Comparison of ENCODE assay signal across 9 cellular contexts in the genomic region with DNA sequence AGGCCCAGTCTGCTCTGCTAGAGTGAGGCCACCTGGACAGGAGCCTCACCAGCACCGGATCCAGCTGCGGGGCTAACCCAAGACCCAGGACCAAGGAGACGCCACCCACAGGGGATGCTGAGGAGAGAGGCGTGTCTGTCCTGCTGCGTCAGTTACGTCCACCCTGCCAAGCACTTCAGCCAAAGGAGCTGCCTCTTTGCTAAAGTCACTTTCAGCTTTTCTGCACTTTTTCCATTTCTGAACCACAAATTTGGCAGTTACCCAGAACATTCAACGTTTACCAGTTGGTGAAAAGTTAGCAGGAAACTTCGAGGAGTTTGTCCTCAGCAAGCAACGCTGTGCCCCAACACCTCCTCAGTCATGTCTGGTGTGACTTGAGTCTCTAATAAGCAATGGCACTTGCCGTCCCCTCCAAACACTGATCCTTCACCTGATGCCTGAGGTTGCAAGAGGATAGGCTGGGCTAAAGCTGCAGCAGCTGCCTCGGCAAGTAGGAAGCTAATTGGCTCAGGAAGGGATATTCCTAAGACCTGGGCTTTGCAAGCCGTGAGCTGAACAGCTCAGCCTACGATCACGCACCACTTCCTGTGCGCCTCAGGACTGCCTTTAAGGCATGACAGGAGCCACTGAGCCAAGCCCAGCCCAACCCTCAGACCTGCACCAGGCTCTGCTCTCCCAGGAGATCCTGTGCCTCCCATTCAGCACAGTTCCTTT. TPM values are rescaled to one million over a fixed set of nuclear protein-coding genes. Genes with fewer than 3 reads are reported as not detected.
A peak's percentile ranks its signal among the peaks of the same experiment; 100 is the strongest.
DNase-seq lines count a peak whose midpoint lies in the region; ATAC-seq and TF ChIP-seq lines count a peak whose summit lies in the region.
"Had no signal": no experiment of that assay in that cellular context is flagged by ENCODE, and none has a peak within 500 bp of the region (broad histone marks: within the 10 kb centered on the region; RNA-seq: fewer than 3 reads in every experiment).

No MANE protein-coding gene starts in this region.

- peak; percentile 78 for ATAC-seq in central memory CD8-positive, alpha-beta T cell (replicated peaks; ENCODE audit: extremely low read depth, poor library complexity, severe bottlenecking)
- ATAC-seq in stimulated activated naive B cell treated with anti-CD40 and anti-IgM and Interleukin-4, amounts not matched to agents 10 μg/mL and 1 μg/mL and 100 μg/mL, for 72 hours (replicated peaks): peak; percentile 37 to 58
- ATAC-seq in GM18909 (IDR thresholded peaks at IDR 0.05; ENCODE audit: poor library complexity, unreplicated experiment): no peak
- no peak for ATAC-seq in HG03135 (IDR thresholded peaks at IDR 0.05; ENCODE audit: unreplicated experiment)

- peaks cover 33% of the 10 kb centered on the region for H3K4me1 Mint-ChIP-seq in central memory CD8-positive, alpha-beta T cell
- peaks cover 10% of the 10 kb centered on the region in 2 donors for H3K4me1 Mint-ChIP-seq in stimulated activated naive B cell treated with anti-CD40 and anti-IgM and Interleukin-4, amounts not matched to agents 10 μg/mL and 1 μg/mL and 100 μg/mL, for 72 hours

- H3K9me3 ChIP-seq in Peyer's patch: no peaks in the 10 kb centered on the region

- no peaks in the 10 kb centered on the region for H3K36me3 ChIP-seq in Peyer's patch

- no peaks in the 10 kb centered on the region for H3K36me3 Mint-ChIP-seq in central memory CD8-positive, alpha-beta T cell (ENCODE audit: insufficient read depth)
- H3K36me3 Mint-ChIP-seq in stimulated activated naive B cell treated with anti-CD40 and anti-IgM and Interleukin-4, amounts not matched to agents 10 μg/mL and 1 μg/mL and 100 μg/mL, for 72 hours: no peaks in the 10 kb centered on the region

- no peaks in the 10 kb centered on the region for H3K27me3 ChIP-seq in Peyer's patch

- no peaks in the 10 kb centered on the region for H3K27me3 Mint-ChIP-seq in central memory CD8-positive, alpha-beta T cell
- peaks cover 28 to 37% of the 10 kb centered on the region in 2 donors for H3K27me3 Mint-ChIP-seq in stimulated activated naive B cell treated with anti-CD40 and anti-IgM and Interleukin-4, amounts not matched to agents 10 μg/mL and 1 μg/mL and 100 μg/mL, for 72 hours

- H3K27ac Mint-ChIP-seq in central memory CD8-positive, alpha-beta T cell (ENCODE audit: low read depth): no peak overlapping the region
- H3K27ac Mint-ChIP-seq in stimulated activated naive B cell treated with anti-CD40 and anti-IgM and Interleukin-4, amounts not matched to agents 10 μg/mL and 1 μg/mL and 100 μg/mL, for 72 hours: no peak overlapping the region
- H3K27ac Mint-ChIP-seq: activated T-helper 2 cell treated with anti-CD3 and anti-CD28 coated beads, Interferon-gamma antibody, Interleukin-2, Interleukin-4, amounts not matched to agents 10 μg/mL and 5 μg/mL and 100 μg/mL, durations not matched to agents 14 hours and 24 hours and 36 hours had no signal

- no peaks in the 10 kb centered on the region for H3K9me3 Mint-ChIP-seq in central memory CD8-positive, alpha-beta T cell
- H3K9me3 Mint-ChIP-seq in stimulated activated naive B cell treated with anti-CD40 and anti-IgM and Interleukin-4, amounts not matched to agents 10 μg/mL and 1 μg/mL and 100 μg/mL, for 72 hours: no peaks in the 10 kb centered on the region
- H3K9me3 Mint-ChIP-seq: activated T-helper 2 cell treated with anti-CD3 and anti-CD28 coated beads, Interferon-gamma antibody, Interleukin-2, Interleukin-4, amounts not matched to agents 10 μg/mL and 5 μg/mL and 100 μg/mL, durations not matched to agents 14 hours and 24 hours and 36 hours had no signal

- TF ChIP-seq CTCF in Peyer's patch (IDR thresholded peaks at IDR 0.05): no peak

- DNase-seq in NCI-H748 (lab: John Stamatoyannopoulos, UW; ENCODE audit: unreplicated experiment) (peak; percentile 59), NCI-H748 treated with DMSO at 0.1 percent for 48 hours (lab: John Stamatoyannopoulos, UW) (no peak), Peyer's patch (peak in 2 of 3 donors; percentile 39 to 46), T-helper 9 cell (no peak)
- DNase-seq in central memory CD8-positive, alpha-beta T cell (ENCODE audit: low spot score in 2 of 2): no peak
- DNase-seq in stimulated activated naive B cell treated with anti-CD40 and anti-IgM and Interleukin-4, amounts not matched to agents 10 μg/mL and 1 μg/mL and 100 μg/mL, for 72 hours: no peak

- no peak for TF ChIP-seq POLR2A in Peyer's patch (IDR thresholded peaks at IDR 0.05)

- H3K27ac ChIP-seq in Peyer's patch: peak overlapping the region in 1 of 4 donors; percentile 10

- H3K4me3 Mint-ChIP-seq in central memory CD8-positive, alpha-beta T cell: peak overlapping the region; percentile 70
- peak overlapping the region in 1 of 2 donors; percentile 55 for H3K4me3 Mint-ChIP-seq in stimulated activated naive B cell treated with anti-CD40 and anti-IgM and Interleukin-4, amounts not matched to agents 10 μg/mL and 1 μg/mL and 100 μg/mL, for 72 hours

- H3K4me3 ChIP-seq in Peyer's patch: no peak overlapping the region

- H3K4me1 ChIP-seq in Peyer's patch: peaks cover 0 to 26% (median 6%) of the 10 kb centered on the region in 4 donors

RNA-seq across cellular contexts. Expression of a gene that starts 40.1 kb away (rescaled TPM):
- 1 to 10 TPM; 2.4 to 8.5 (median 3.4) TPM for total RNA-seq in Peyer's patch

RNA-seq across cellular contexts. Expression of a gene that starts 52.8 kb away (rescaled TPM):
- 10 to 100 TPM in 1 of 4 donors, 1 to 10 TPM in 3; 1.2 to 18.2 (median 5.4) TPM for total RNA-seq in Peyer's patch

Comparison
In these comparisons a context has a peak if more than half of its experiments do, and no peak if none do; other contexts are left out.
1. DNase-seq: peak in NCI-H748 (single experiment) and Peyer's patch (2 of 3); none in NCI-H748 treated with DMSO at 0.1 percent for 48 hours (single experiment), central memory CD8-positive, alpha-beta T cell (0 of 2), stimulated activated naive B cell treated with anti-CD40 and anti-IgM and Interleukin-4, amounts not matched to agents 10 μg/mL and 1 μg/mL and 100 μg/mL, for 72 hours (single experiment) and T-helper 9 cell (single experiment).
2. ATAC-seq: peak in central memory CD8-positive, alpha-beta T cell (single experiment) and stimulated activated naive B cell treated with anti-CD40 and anti-IgM and Interleukin-4, amounts not matched to agents 10 μg/mL and 1 μg/mL and 100 μg/mL, for 72 hours (2 of 2); none in GM18909 (single experiment) and HG03135 (single experiment).